8 cellular contexts compared by ENCODE assay signal in the genomic region with DNA sequence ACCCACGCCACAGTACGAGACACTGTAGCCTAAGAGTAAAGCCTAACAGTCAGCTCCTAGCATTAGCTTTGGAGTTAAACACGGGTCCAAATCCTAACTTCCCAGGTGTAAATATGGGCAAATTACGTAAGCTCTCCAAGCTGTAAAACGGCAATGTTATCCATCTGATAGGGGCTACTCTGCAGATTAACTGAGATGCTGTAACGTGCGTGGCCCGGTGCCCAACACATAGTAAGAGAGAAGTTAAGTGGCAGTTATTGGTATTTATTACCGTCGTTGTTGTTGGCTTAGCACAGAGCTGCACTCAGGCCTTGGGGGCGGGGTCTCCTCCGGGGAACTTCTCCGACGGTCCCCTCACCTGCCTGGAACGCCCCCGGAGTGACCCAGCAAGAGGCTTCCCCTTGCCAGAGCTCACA. TPM values are rescaled to one million over a fixed set of nuclear protein-coding genes. Genes with fewer than 3 reads are reported as not detected.
DNase-seq lines count a peak whose midpoint lies in the region; ATAC-seq, FAIRE-seq and TF ChIP-seq lines count a peak whose summit lies in the region.

No MANE protein-coding gene starts in this region.

- H3K36me3 ChIP-seq in Peyer's patch = no peaks in the 10 kb centered on the region
- peaks cover 0 to 5% (median 0%) of the 10 kb centered on the region in 3 donors for H3K36me3 ChIP-seq in esophagus squamous epithelium
- no peaks in the 10 kb centered on the region for H3K36me3 ChIP-seq in prostate gland

- H3K4me3 ChIP-seq in Peyer's patch (peak overlapping the region; percentile 70 to 91 (median 82)), esophagus squamous epithelium (peak overlapping the region; percentile 68 to 95 (median 72)), prostate gland (peak overlapping the region; percentile 75 to 84)

- no peaks in the 10 kb centered on the region for H3K27me3 ChIP-seq in Peyer's patch
- H3K27me3 ChIP-seq in esophagus squamous epithelium = no peaks in the 10 kb centered on the region
- H3K27me3 ChIP-seq in prostate gland (replicated peaks; ENCODE audit: insufficient read depth) = no peaks in the 10 kb centered on the region

- FAIRE-seq in GM12891 (lab: Jason Lieb, UNC) = peak; percentile 48

- WGBS in esophagus squamous epithelium, 2 donors = 0 to 5% methylated on average over 9 to 13 of the region's 16 CpGs
- WGBS in prostate gland = 2% methylated on average over 16 of the region's 16 CpGs

- no peak for DNase-seq in GM12891 (ENCODE audit: insufficient read length, low spot score)
- no peak for DNase-seq in Peyer's patch
- DNase-seq in esophagus squamous epithelium (lab: John Stamatoyannopoulos, UW) = no peak
- DNase-seq in prostate gland (ENCODE audit: low spot score) = no peak
- DNase-seq in stimulated activated CD4-positive, alpha-beta T cell treated with anti-CD3 and anti-CD28 coated beads, Interleukin-2, amount 100 ng/mL, for 24 hours = no peak
- DNase-seq in NCI-H345 treated with DMSO at 0.1 percent for 48 hours (lab: John Stamatoyannopoulos, UW; ENCODE audit: unreplicated experiment) = no peak

- TF ChIP-seq POLR2A in GM12891 (IDR thresholded peaks at IDR 0.05; ENCODE audit: low read depth, low read length) (peak; percentile 26; the same call in 1 of the 2 replicates), Peyer's patch (IDR thresholded peaks at IDR 0.05) (no peak), esophagus squamous epithelium (IDR thresholded peaks at IDR 0.05) (no peak), prostate gland (IDR thresholded peaks at IDR 0.05) (no peak)

- H3K4me1 ChIP-seq in Peyer's patch (peaks cover 4 to 38% (median 28%) of the 10 kb centered on the region in 4 donors), esophagus squamous epithelium (peaks cover 27 to 66% (median 35%) of the 10 kb centered on the region in 3 donors), prostate gland (replicated peaks) (peaks cover 20% of the 10 kb centered on the region)

- no peak for TF ChIP-seq CTCF in Peyer's patch (IDR thresholded peaks at IDR 0.05)
- TF ChIP-seq CTCF in esophagus squamous epithelium (IDR thresholded peaks at IDR 0.05) = no peak
- no peak for TF ChIP-seq CTCF in prostate gland (IDR thresholded peaks at IDR 0.05)

- intact Hi-C loops in esophagus squamous epithelium (cut with DNase I) (loop anchor here (5.0 kb wide), 1 partner anchor 38 kb away; no protein-coding TSS in a partner anchor), prostate gland (cut with DNase I) (loop anchor here (1.0 to 10.0 kb wide), 2 partner anchors 75 to 276 kb away; partner anchors contain the start of gene THRAP3)

- H3K27ac ChIP-seq in Peyer's patch = peak overlapping the region; percentile 80 to 92 (median 88)
- peak overlapping the region; percentile 95 to 98 (median 98) for H3K27ac ChIP-seq in esophagus squamous epithelium
- H3K27ac ChIP-seq in prostate gland = peak overlapping the region; percentile 93 to 98

- H3K9me3 ChIP-seq in Peyer's patch (no peaks in the 10 kb centered on the region), esophagus squamous epithelium (no peaks in the 10 kb centered on the region), prostate gland (no peaks in the 10 kb centered on the region)

- ATAC-seq in HG03025 (IDR thresholded peaks at IDR 0.05; ENCODE audit: low FRiP score, unreplicated experiment) (no peak), HG02759 (IDR thresholded peaks at IDR 0.05; ENCODE audit: unreplicated experiment) (no peak)

TF ChIP-seq in GM12891, 5 proteins besides CTCF, POLR2A, EP300 and RAD21:
- TF ChIP-seq POU2F2 (IDR thresholded peaks at IDR 0.05; ENCODE audit: low read depth, low read length) = no peak; the same call in 1 of the 2 replicates
- TF ChIP-seq SPI1 (IDR thresholded peaks at IDR 0.05; ENCODE audit: low read depth, low read length) = no peak
- no peak for TF ChIP-seq TAF1 (IDR thresholded peaks at IDR 0.05; ENCODE audit: low read depth, low read length)
- TF ChIP-seq PAX5 (IDR thresholded peaks at IDR 0.05; ENCODE audit: insufficient read depth, low read length, severe bottlenecking) = no peak
- TF ChIP-seq POLR2AphosphoS5 (IDR thresholded peaks at IDR 0.05; ENCODE audit: low read depth, low read length) = no peak

RNA-seq across cellular contexts. Expression of gene TRAPPC3, which starts 0.5 kb away (rescaled TPM):
- 48.6 TPM for polyA plus RNA-seq in GM12891 (2012; ENCODE audit: low read depth, missing spikeins)
- total RNA-seq in Peyer's patch (100 to 1,000 TPM in 1 of 4 donors, 10 to 100 TPM in 3; 56.2 to 113 (median 73.7) TPM), esophagus squamous epithelium (100 to 1,000 TPM in 2 of 4 donors, 10 to 100 TPM in 2; 68.3 to 132 (median 112) TPM), prostate gland (10 to 100 TPM; 90.0 to 92.5 TPM)

RNA-seq across cellular contexts. Expression of gene MAP7D1, which starts 7.1 kb away (rescaled TPM):
- 37.9 TPM for polyA plus RNA-seq in GM12891 (2012; ENCODE audit: low read depth, missing spikeins)
- total RNA-seq in Peyer's patch (10 to 100 TPM; 38.2 to 62.7 (median 46.4) TPM), esophagus squamous epithelium (100 to 1,000 TPM in 2 of 4 donors, 10 to 100 TPM in 2; 59.4 to 180 (median 92.9) TPM), prostate gland (100 to 1,000 TPM in 1 of 2 donors, 10 to 100 TPM in 1; 97.3 to 132 TPM)

RNA-seq across cellular contexts. Expression of gene COL8A2, which starts 23.8 kb away (rescaled TPM):
- polyA plus RNA-seq in GM12891 (2012; ENCODE audit: low read depth, missing spikeins) = 0.01 TPM
- 1 to 10 TPM in 3 of 4 donors, under 1 TPM in 1; 0.83 to 1.3 (median 1.1) TPM for total RNA-seq in Peyer's patch
- total RNA-seq in esophagus squamous epithelium = 1 to 10 TPM; 4.0 to 7.4 (median 5.1) TPM
- total RNA-seq in prostate gland = 10 to 100 TPM in 1 of 2 donors, 1 to 10 TPM in 1; 7.9 to 10.7 TPM
